ENCODE assay signal across 1 cellular context in the genomic region with DNA sequence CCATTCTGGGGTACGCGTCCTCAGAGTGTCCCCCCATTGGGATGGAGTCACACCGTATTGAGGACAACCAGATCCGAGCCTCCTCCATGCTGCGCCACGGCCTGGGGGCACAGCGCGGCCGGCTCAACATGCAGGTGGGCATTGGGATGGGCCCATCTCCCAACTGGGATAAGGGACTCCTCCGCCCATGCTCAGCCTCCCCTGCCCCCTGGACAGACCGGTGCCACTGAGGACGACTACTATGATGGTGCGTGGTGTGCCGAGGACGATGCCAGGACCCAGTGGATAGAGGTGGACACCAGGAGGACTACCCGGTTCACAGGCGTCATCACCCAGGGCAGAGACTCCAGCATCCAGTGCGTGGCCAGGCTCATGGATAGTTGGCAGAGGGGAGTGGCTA.
TF ChIP-seq lines count a peak whose summit lies in the region.

No MANE protein-coding gene starts in this region.

TF ChIP-seq in GM12878, 131 proteins besides CTCF, POLR2A, EP300 and RAD21:
- TF ChIP-seq CBFB (IDR thresholded peaks at IDR 0.05; ENCODE audit: low read depth) (no peak), CBX3 (IDR thresholded peaks at IDR 0.05; ENCODE audit: borderline replicate concordance, low read depth) (no peak), TARDBP (IDR thresholded peaks at IDR 0.05; ENCODE audit: borderline replicate concordance) (no peak), ZNF217 (IDR thresholded peaks at IDR 0.05) (no peak), TCF7 (IDR thresholded peaks at IDR 0.05; ENCODE audit: borderline replicate concordance) (no peak), SIX5 (IDR thresholded peaks at IDR 0.05; ENCODE audit: low read depth, low read length, severe bottlenecking) (no peak), DPF2 (IDR thresholded peaks at IDR 0.05) (no peak), KLF5 (IDR thresholded peaks at IDR 0.05; ENCODE audit: partially characterized antibody) (no peak), SRF (IDR thresholded peaks at IDR 0.05; ENCODE audit: low read depth in 2 of 2, low read length in 2 of 2) (no peak), CHD2 (IDR thresholded peaks at IDR 0.05; ENCODE audit: borderline replicate concordance, low read depth, low read length) (no peak)
- TF ChIP-seq, protein P1, sequence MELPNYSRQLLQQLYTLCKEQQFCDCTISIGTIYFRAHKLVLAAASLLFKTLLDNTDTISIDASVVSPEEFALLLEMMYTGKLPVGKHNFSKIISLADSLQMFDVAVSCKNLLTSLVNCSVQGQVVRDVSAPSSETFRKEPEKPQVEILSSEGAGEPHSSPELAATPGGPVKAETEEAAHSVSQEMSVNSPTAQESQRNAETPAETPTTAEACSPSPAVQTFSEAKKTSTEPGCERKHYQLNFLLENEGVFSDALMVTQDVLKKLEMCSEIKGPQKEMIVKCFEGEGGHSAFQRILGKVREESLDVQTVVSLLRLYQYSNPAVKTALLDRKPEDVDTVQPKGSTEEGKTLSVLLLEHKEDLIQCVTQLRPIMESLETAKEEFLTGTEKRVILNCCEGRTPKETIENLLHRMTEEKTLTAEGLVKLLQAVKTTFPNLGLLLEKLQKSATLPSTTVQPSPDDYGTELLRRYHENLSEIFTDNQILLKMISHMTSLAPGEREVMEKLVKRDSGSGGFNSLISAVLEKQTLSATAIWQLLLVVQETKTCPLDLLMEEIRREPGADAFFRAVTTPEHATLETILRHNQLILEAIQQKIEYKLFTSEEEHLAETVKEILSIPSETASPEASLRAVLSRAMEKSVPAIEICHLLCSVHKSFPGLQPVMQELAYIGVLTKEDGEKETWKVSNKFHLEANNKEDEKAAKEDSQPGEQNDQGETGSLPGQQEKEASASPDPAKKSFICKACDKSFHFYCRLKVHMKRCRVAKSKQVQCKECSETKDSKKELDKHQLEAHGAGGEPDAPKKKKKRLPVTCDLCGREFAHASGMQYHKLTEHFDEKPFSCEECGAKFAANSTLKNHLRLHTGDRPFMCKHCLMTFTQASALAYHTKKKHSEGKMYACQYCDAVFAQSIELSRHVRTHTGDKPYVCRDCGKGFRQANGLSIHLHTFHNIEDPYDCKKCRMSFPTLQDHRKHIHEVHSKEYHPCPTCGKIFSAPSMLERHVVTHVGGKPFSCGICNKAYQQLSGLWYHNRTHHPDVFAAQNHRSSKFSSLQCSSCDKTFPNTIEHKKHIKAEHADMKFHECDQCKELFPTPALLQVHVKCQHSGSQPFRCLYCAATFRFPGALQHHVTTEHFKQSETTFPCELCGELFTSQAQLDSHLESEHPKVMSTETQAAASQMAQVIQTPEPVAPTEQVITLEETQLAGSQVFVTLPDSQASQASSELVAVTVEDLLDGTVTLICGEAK (IDR thresholded peaks at IDR 0.05; ENCODE audit: borderline replicate concordance), result no peak
- TF ChIP-seq, protein P2, sequence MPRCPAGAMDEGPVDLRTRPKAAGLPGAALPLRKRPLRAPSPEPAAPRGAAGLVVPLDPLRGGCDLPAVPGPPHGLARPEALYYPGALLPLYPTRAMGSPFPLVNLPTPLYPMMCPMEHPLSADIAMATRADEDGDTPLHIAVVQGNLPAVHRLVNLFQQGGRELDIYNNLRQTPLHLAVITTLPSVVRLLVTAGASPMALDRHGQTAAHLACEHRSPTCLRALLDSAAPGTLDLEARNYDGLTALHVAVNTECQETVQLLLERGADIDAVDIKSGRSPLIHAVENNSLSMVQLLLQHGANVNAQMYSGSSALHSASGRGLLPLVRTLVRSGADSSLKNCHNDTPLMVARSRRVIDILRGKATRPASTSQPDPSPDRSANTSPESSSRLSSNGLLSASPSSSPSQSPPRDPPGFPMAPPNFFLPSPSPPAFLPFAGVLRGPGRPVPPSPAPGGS (IDR thresholded peaks at IDR 0.05; ENCODE audit: borderline replicate concordance, insufficient read depth, low read depth, low read length, poor library complexity, severe bottlenecking), result no peak
- TF ChIP-seq, protein P3, sequence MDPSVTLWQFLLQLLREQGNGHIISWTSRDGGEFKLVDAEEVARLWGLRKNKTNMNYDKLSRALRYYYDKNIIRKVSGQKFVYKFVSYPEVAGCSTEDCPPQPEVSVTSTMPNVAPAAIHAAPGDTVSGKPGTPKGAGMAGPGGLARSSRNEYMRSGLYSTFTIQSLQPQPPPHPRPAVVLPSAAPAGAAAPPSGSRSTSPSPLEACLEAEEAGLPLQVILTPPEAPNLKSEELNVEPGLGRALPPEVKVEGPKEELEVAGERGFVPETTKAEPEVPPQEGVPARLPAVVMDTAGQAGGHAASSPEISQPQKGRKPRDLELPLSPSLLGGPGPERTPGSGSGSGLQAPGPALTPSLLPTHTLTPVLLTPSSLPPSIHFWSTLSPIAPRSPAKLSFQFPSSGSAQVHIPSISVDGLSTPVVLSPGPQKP (IDR thresholded peaks at IDR 0.05; ENCODE audit: low read depth, low read length), result no peak
- TF ChIP-seq, protein P4, sequence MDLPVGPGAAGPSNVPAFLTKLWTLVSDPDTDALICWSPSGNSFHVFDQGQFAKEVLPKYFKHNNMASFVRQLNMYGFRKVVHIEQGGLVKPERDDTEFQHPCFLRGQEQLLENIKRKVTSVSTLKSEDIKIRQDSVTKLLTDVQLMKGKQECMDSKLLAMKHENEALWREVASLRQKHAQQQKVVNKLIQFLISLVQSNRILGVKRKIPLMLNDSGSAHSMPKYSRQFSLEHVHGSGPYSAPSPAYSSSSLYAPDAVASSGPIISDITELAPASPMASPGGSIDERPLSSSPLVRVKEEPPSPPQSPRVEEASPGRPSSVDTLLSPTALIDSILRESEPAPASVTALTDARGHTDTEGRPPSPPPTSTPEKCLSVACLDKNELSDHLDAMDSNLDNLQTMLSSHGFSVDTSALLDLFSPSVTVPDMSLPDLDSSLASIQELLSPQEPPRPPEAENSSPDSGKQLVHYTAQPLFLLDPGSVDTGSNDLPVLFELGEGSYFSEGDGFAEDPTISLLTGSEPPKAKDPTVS (IDR thresholded peaks at IDR 0.05; ENCODE audit: low read depth, low read length), result no peak
